In genomic region chr16:10039220-10040096, GRCh38 we compare ENCODE assay signal across 10 cellular contexts.
DNase-seq lines count a peak whose midpoint lies in the region; ATAC-seq and TF ChIP-seq lines count a peak whose summit lies in the region.
"Had no signal": no experiment of that assay in that cellular context is flagged by ENCODE, and none has a peak within 500 bp of the region (broad histone marks: within the 10 kb centered on the region; RNA-seq: fewer than 3 reads in every experiment).

No MANE protein-coding gene starts in this region.

- H3K36me3 Mint-ChIP-seq in progenitor cell of endocrine pancreas (ENCODE audit: insufficient read depth): no peaks in the 10 kb centered on the region

- H3K9me3 Mint-ChIP-seq in progenitor cell of endocrine pancreas (ENCODE audit: low read depth): no peaks in the 10 kb centered on the region

- H3K27me3 Mint-ChIP-seq in progenitor cell of endocrine pancreas: no peaks in the 10 kb centered on the region

- ATAC-seq in Panc1 (peak; percentile 91), left cardiac atrium (peak; percentile 74 to 82)

- peaks cover 16% of the 10 kb centered on the region for H3K4me1 Mint-ChIP-seq in progenitor cell of endocrine pancreas (ENCODE audit: low read depth)

- H3K27me3 ChIP-seq in Panc1 (ENCODE audit: control insufficient read depth, insufficient read depth, low read length): no peaks in the 10 kb centered on the region

- in situ Hi-C loops in G401 (cut with HindIII; ENCODE audit: low sequenced_read_pairs) (no loop called here), Panc1 (cut with HindIII; ENCODE audit: low pct_unique_long_range_greater_than_20kb, low sequenced_read_pairs) (no loop called here)

- 0 out of 2 replicates have a peak, but pooled peaks cover 5% of the 10 kb centered on the region for H3K4me1 ChIP-seq in Panc1 (ENCODE audit: control insufficient read depth, insufficient read depth, low read length)
- H3K4me1 ChIP-seq: lower lobe of right lung had no signal

- POLR2A ChIA-PET in Panc1 (lab: Charles Lee): no interaction called here

- peak; percentile 84 for DNase-seq in G401 (ENCODE audit: low spot score)
- DNase-seq in Panc1 (ENCODE audit: low read depth, low spot score): no peak
- DNase-seq in left cardiac atrium: peak; percentile 27
- DNase-seq in progenitor cell of endocrine pancreas (ENCODE audit: low spot score, unreplicated experiment): peak; percentile 26
- no peak for DNase-seq in activated CD4-positive, CD25-positive, alpha-beta regulatory T cell (lab: John Stamatoyannopoulos, UW)
- no peak for DNase-seq in activated CD4-positive, alpha-beta T cell treated with anti-CD3 and anti-CD28 coated beads for 48 hours
- DNase-seq in T-helper 9 cell: no peak
- no peak for DNase-seq in stimulated activated CD4-positive, alpha-beta T cell treated with anti-CD3 and anti-CD28 coated beads, Interleukin-1b, Interleukin-23, amount 100 ng/mL, for 48 hours
- DNase-seq: lower lobe of right lung had no signal

- H3K27ac Mint-ChIP-seq in progenitor cell of endocrine pancreas: peak overlapping the region; percentile 51

- TF ChIP-seq CTCF in Panc1 (IDR thresholded peaks at IDR 0.05) (peak; percentile 67), progenitor cell of endocrine pancreas (IDR thresholded peaks at IDR 0.05; ENCODE audit: unreplicated experiment) (peak; percentile 26)

- CTCF ChIA-PET in Panc1 (lab: Charles Lee): no interaction called here

- peak overlapping the region; percentile 65 for H3K4me3 Mint-ChIP-seq in progenitor cell of endocrine pancreas (ENCODE audit: low read depth)

- H3K27ac ChIP-seq in Panc1 (ENCODE audit: low read length): peak overlapping the region; percentile 55
- H3K27ac ChIP-seq: lower lobe of right lung, VCaP had no signal

- no peaks in the 10 kb centered on the region for H3K9me3 ChIP-seq in Panc1 (ENCODE audit: control insufficient read depth, insufficient read depth, low read depth, low read length)
- H3K9me3 ChIP-seq: lower lobe of right lung had no signal

- intact Hi-C loops in Panc1 (cut with micrococcal nuclease; ENCODE audit: unreplicated experiment) (no loop called here), left cardiac atrium (cut with DNase I) (loop anchor here in 1 of 2 donors (10.0 kb wide), 1 partner anchor 145 kb away; the partner anchor contains the start of gene GRIN2A)

- peak overlapping the region; percentile 29 to 61 for H3K4me3 ChIP-seq in Panc1 (ENCODE audit: low read depth in 2 of 2, low read length in 2 of 2)
- H3K4me3 ChIP-seq: lower lobe of right lung had no signal

- no peaks in the 10 kb centered on the region for H3K36me3 ChIP-seq in Panc1 (ENCODE audit: control insufficient read depth, insufficient read depth, low read length)
- H3K36me3 ChIP-seq: lower lobe of right lung had no signal

- BruUV-seq in Panc1 (replicated peaks; lab: Mats Ljungman, UMichigan): no TSS peak

Comparison
In these comparisons a context has a peak if more than half of its experiments do, and no peak if none do; other contexts are left out.
1. DNase-seq: peak in G401 (single experiment), left cardiac atrium (single experiment) and progenitor cell of endocrine pancreas (single experiment); none in Panc1 (single experiment), activated CD4-positive, CD25-positive, alpha-beta regulatory T cell (0 of 4), activated CD4-positive, alpha-beta T cell treated with anti-CD3 and anti-CD28 coated beads for 48 hours (single experiment), T-helper 9 cell (single experiment) and stimulated activated CD4-positive, alpha-beta T cell treated with anti-CD3 and anti-CD28 coated beads, Interleukin-1b, Interleukin-23, amount 100 ng/mL, for 48 hours (single experiment).